8 cellular contexts compared by ENCODE assay signal in genomic region chr2:106249157-106249828, GRCh38. TPM values are rescaled to one million over a fixed set of nuclear protein-coding genes. Genes with fewer than 3 reads are reported as not detected.
DNase-seq lines count a peak whose midpoint lies in the region; ATAC-seq, FAIRE-seq and TF ChIP-seq lines count a peak whose summit lies in the region.
"Not testable (repeated sequence)": the region's sequence is repeated elsewhere in the genome, so short reads cannot be mapped to it uniquely, and the experiment has no call there.

No MANE protein-coding gene starts in this region.

- DNase-seq in DND-41; activated CD8-positive, alpha-beta T cell treated with anti-CD3 and anti-CD28 coated beads for 36 hours; activated T-cell treated with anti-CD3 and anti-CD28 coated beads, Interleukin-2, amount 50 U/mL, for 72 hours; pancreas: not testable (repeated sequence)

- H3K4me1 ChIP-seq in DND-41 (ENCODE audit: insufficient read depth, low read length): peaks cover 20% of the 10 kb centered on the region
- H3K4me1 ChIP-seq in pancreas: not testable (repeated sequence)

- H4K20me1 ChIP-seq in DND-41 (ENCODE audit: insufficient read depth, low read length): not testable (repeated sequence)

- FAIRE-seq in endometrium (lab: Jason Lieb, UNC) (peak; percentile 100), pancreas (lab: Jason Lieb, UNC) (peak; percentile 57)

- TF ChIP-seq CTCF in DND-41 (IDR thresholded peaks at IDR 0.05; ENCODE audit: borderline replicate concordance, extremely low read depth, low read length, poor library complexity, severe bottlenecking); activated CD8-positive, alpha-beta T cell treated with anti-CD3 and anti-CD28 coated beads for 36 hours (IDR thresholded peaks at IDR 0.05); pancreas (IDR thresholded peaks at IDR 0.05): not testable (repeated sequence)

- not testable (repeated sequence) for H3K36me3 ChIP-seq in DND-41 (ENCODE audit: insufficient read depth, low read length); KOPT-K1 (ENCODE audit: insufficient read depth, low read length); pancreas

- peak overlapping the region; percentile 46 for H3K27ac Mint-ChIP-seq in activated CD8-positive, alpha-beta T cell treated with anti-CD3 and anti-CD28 coated beads for 36 hours
- H3K27ac Mint-ChIP-seq in activated T-cell treated with anti-CD3 and anti-CD28 coated beads, Interleukin-2, amount 50 U/mL, for 72 hours: peak overlapping the region; percentile 46

- H2AFZ ChIP-seq in DND-41 (ENCODE audit: low read depth, low read length): peak overlapping the region; percentile 45; the same call in 1 of the 2 replicates

- H3K27ac ChIP-seq in DND-41 (ENCODE audit: low read length) (peak overlapping the region; percentile 76), KOPT-K1 (ENCODE audit: low read depth, low read length, poor library complexity, severe bottlenecking) (peak overlapping the region; percentile 53)
- H3K27ac ChIP-seq in pancreas: not testable (repeated sequence)

- POLR2A ChIA-PET in activated CD8-positive, alpha-beta T cell treated with anti-CD3 and anti-CD28 coated beads for 36 hours (lab: Charles Lee): not testable (repeated sequence)

- H3K36me3 Mint-ChIP-seq in activated CD8-positive, alpha-beta T cell treated with anti-CD3 and anti-CD28 coated beads for 36 hours (ENCODE audit: low read depth); activated T-cell treated with anti-CD3 and anti-CD28 coated beads, Interleukin-2, amount 50 U/mL, for 72 hours (ENCODE audit: insufficient read depth in 2 of 2): not testable (repeated sequence)

- not testable (repeated sequence) for H3K4me3 Mint-ChIP-seq in activated CD8-positive, alpha-beta T cell treated with anti-CD3 and anti-CD28 coated beads for 36 hours
- H3K4me3 Mint-ChIP-seq in activated T-cell treated with anti-CD3 and anti-CD28 coated beads, Interleukin-2, amount 50 U/mL, for 72 hours: peak overlapping the region in 1 of 2 donors; percentile 54

- ATAC-seq in DND-41 (ENCODE audit: insufficient read depth, low read depth) (peak; percentile 52), GM21723 (IDR thresholded peaks at IDR 0.05; ENCODE audit: unreplicated experiment) (peak; percentile 59), pancreas (peak in 1 of 4 donors; percentile 19)
- ATAC-seq in activated CD4-positive, CD25-positive, alpha-beta regulatory T cell treated with anti-CD3 and anti-CD28 coated beads, Interleukin-2, amount 50 U/mL, for 24 hours: peak; percentile 63 to 66
- ATAC-seq in activated CD8-positive, alpha-beta T cell treated with anti-CD3 and anti-CD28 coated beads for 36 hours; activated T-cell treated with anti-CD3 and anti-CD28 coated beads, Interleukin-2, amount 50 U/mL, for 72 hours (replicated peaks in 1 of 2): not testable (repeated sequence)

- not testable (repeated sequence) for H3K4me3 ChIP-seq in DND-41 (ENCODE audit: low read depth in 1 of 2, low read length in 2 of 2); pancreas

- peak overlapping the region; percentile 31; the same call in 1 of the 2 replicates for H3K4me2 ChIP-seq in DND-41 (ENCODE audit: insufficient read depth, low read length)

- 76 to 90% methylated on average over 3 of the region's 3 CpGs for WGBS in pancreas, 2 donors

- peaks cover 10% of the 10 kb centered on the region for H3K4me1 Mint-ChIP-seq in activated CD8-positive, alpha-beta T cell treated with anti-CD3 and anti-CD28 coated beads for 36 hours (ENCODE audit: low read depth)
- H3K4me1 Mint-ChIP-seq in activated T-cell treated with anti-CD3 and anti-CD28 coated beads, Interleukin-2, amount 50 U/mL, for 72 hours (ENCODE audit: low read depth): not testable (repeated sequence)

- intact Hi-C loops in activated CD8-positive, alpha-beta T cell treated with anti-CD3 and anti-CD28 coated beads for 36 hours (cut with micrococcal nuclease); pancreas (cut with DNase I): not testable (repeated sequence)

- H3K9me3 ChIP-seq in DND-41 (ENCODE audit: insufficient read depth, low read length, severe bottlenecking); KOPT-K1 (ENCODE audit: insufficient read depth, low read length, poor library complexity, severe bottlenecking); pancreas: not testable (repeated sequence)

- H3K79me2 ChIP-seq in DND-41 (ENCODE audit: insufficient read depth, low read length): not testable (repeated sequence)

- not testable (repeated sequence) for H3K9me3 Mint-ChIP-seq in activated CD8-positive, alpha-beta T cell treated with anti-CD3 and anti-CD28 coated beads for 36 hours; activated T-cell treated with anti-CD3 and anti-CD28 coated beads, Interleukin-2, amount 50 U/mL, for 72 hours

- H3K9ac ChIP-seq in DND-41 (ENCODE audit: low read depth, low read length): peak overlapping the region; percentile 27; the same call in 1 of the 2 replicates

- not testable (repeated sequence) for H3K27me3 ChIP-seq in DND-41 (ENCODE audit: insufficient read depth, low read length, poor library complexity); pancreas

- not testable (repeated sequence) for H3K27me3 Mint-ChIP-seq in activated CD8-positive, alpha-beta T cell treated with anti-CD3 and anti-CD28 coated beads for 36 hours; activated T-cell treated with anti-CD3 and anti-CD28 coated beads, Interleukin-2, amount 50 U/mL, for 72 hours (ENCODE audit: low read depth)

- CTCF ChIA-PET in activated CD8-positive, alpha-beta T cell treated with anti-CD3 and anti-CD28 coated beads for 36 hours (lab: Charles Lee): not testable (repeated sequence)

RNA-seq across cellular contexts. Expression of gene UXS1, which starts 55.2 kb away (rescaled TPM):
- 10 to 100 TPM; 47.4 to 47.8 TPM for total RNA-seq in activated CD8-positive, alpha-beta T cell treated with anti-CD3 and anti-CD28 coated beads for 36 hours
- 10 to 100 TPM; 33.9 to 39.9 TPM for total RNA-seq in activated T-cell treated with anti-CD3 and anti-CD28 coated beads, Interleukin-2, amount 50 U/mL, for 72 hours
- 10 to 100 TPM in 4 of 6 donors, 1 to 10 TPM in 2; 7.7 to 23.6 (median 10.8) TPM for total RNA-seq in pancreas
- polyA plus RNA-seq in pancreas: 10 to 100 TPM in 1 of 2 donors, 1 to 10 TPM in 1; 4.3 to 10.8 TPM
